ENCODE assay signal across 1 cellular context in the genomic region with DNA sequence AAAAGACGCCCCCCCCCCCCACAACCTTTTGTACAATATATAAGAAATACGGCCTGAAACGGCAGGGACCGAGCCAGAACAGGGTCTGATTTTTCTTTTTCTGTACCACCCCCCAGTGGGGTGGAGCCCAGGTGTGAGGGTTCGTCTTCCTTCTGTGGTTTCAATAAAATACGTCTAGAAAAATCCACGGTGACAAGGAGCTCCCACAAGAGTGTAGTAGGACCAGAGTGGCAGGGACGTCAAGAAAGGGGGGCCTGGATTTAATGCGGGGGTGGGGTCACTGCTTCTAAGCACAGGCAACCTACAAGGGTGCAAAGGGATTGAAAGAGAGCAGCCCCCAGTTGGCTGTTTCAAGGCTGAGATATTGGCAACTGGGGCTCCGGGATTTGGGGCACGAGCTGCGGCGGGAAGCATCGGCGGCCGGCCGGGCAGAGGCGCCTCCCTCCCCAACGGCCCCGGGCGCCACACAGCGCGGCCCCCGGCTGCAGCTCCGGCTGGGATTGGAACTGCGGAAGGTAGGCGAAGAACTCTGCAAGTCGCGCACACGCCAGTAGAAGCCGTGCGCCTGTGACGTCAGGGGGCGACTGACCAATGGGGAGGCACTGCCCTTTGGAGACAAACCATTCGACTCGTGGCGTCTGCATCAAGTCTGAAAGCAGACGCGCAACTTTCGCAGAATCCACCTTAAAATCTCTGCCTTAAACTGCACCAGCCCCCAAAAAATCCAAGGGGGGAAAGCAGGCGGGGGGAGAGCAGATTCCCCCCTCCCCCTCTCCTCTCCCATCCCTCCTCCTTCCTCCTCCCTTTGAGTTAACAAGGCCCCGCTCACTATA.
A peak's percentile ranks its signal among the peaks of the same experiment; 100 is the strongest.
TF ChIP-seq lines count a peak whose summit lies in the region.

A gene (plus strand): TSS at position 623 of the 833 bp plus-strand sequence. CDS start 425 bp downstream, outside the sequence.

TF ChIP-seq in HepG2, 621 proteins besides CTCF, POLR2A, EP300 and RAD21 (continued from another document):
- TF ChIP-seq, protein P1, sequence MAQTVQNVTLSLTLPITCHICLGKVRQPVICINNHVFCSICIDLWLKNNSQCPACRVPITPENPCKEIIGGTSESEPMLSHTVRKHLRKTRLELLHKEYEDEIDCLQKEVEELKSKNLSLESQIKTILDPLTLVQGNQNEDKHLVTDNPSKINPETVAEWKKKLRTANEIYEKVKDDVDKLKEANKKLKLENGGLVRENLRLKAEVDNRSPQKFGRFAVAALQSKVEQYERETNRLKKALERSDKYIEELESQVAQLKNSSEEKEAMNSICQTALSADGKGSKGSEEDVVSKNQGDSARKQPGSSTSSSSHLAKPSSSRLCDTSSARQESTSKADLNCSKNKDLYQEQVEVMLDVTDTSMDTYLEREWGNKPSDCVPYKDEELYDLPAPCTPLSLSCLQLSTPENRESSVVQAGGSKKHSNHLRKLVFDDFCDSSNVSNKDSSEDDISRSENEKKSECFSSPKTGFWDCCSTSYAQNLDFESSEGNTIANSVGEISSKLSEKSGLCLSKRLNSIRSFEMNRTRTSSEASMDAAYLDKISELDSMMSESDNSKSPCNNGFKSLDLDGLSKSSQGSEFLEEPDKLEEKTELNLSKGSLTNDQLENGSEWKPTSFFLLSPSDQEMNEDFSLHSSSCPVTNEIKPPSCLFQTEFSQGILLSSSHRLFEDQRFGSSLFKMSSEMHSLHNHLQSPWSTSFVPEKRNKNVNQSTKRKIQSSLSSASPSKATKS (CRISPR knock-in tag; IDR thresholded peaks at IDR 0.05), result no peak
- TF ChIP-seq ZNF180 (CRISPR knock-in tag; IDR thresholded peaks at IDR 0.05; ENCODE audit: borderline replicate concordance, low read depth) (no peak), MEIS1 (CRISPR knock-in tag; IDR thresholded peaks at IDR 0.05; ENCODE audit: borderline replicate concordance) (no peak), MIER3 (CRISPR knock-in tag; IDR thresholded peaks at IDR 0.05; ENCODE audit: borderline replicate concordance) (no peak), ZNF230 (CRISPR knock-in tag; IDR thresholded peaks at IDR 0.05) (no peak), ERF (CRISPR knock-in tag; IDR thresholded peaks at IDR 0.05) (peak; percentile 67; the same call in 1 of the 2 replicates), XBP1 (CRISPR knock-in tag; IDR thresholded peaks at IDR 0.05) (no peak), FOXK1 (CRISPR knock-in tag; IDR thresholded peaks at IDR 0.05; ENCODE audit: borderline replicate concordance, low read depth) (no peak; the same call in 1 of the 2 replicates), YY1 (IDR thresholded peaks at IDR 0.05; ENCODE audit: insufficient read depth, insufficient replicate concordance, low read depth, low read length) (peak; percentile 38), THAP11 (CRISPR knock-in tag; IDR thresholded peaks at IDR 0.05) (peak; percentile 51; the same call in 1 of the 2 replicates), ELF4 (CRISPR knock-in tag; IDR thresholded peaks at IDR 0.05; ENCODE audit: borderline replicate concordance) (no peak), ZBTB7B (CRISPR knock-in tag; IDR thresholded peaks at IDR 0.05) (no peak), ZBTB1 (CRISPR knock-in tag; IDR thresholded peaks at IDR 0.05; ENCODE audit: borderline replicate concordance) (no peak)
- TF ChIP-seq, protein P2, sequence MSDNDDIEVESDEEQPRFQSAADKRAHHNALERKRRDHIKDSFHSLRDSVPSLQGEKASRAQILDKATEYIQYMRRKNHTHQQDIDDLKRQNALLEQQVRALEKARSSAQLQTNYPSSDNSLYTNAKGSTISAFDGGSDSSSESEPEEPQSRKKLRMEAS (IDR thresholded peaks at IDR 0.05), result peak; percentile 66
- TF ChIP-seq, protein P3, sequence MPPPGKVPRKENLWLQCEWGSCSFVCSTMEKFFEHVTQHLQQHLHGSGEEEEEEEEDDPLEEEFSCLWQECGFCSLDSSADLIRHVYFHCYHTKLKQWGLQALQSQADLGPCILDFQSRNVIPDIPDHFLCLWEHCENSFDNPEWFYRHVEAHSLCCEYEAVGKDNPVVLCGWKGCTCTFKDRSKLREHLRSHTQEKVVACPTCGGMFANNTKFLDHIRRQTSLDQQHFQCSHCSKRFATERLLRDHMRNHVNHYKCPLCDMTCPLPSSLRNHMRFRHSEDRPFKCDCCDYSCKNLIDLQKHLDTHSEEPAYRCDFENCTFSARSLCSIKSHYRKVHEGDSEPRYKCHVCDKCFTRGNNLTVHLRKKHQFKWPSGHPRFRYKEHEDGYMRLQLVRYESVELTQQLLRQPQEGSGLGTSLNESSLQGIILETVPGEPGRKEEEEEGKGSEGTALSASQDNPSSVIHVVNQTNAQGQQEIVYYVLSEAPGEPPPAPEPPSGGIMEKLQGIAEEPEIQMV (CRISPR knock-in tag; IDR thresholded peaks at IDR 0.05; ENCODE audit: low read depth), result peak; percentile 63; the same call in 1 of the 2 replicates
- TF ChIP-seq, protein P4, sequence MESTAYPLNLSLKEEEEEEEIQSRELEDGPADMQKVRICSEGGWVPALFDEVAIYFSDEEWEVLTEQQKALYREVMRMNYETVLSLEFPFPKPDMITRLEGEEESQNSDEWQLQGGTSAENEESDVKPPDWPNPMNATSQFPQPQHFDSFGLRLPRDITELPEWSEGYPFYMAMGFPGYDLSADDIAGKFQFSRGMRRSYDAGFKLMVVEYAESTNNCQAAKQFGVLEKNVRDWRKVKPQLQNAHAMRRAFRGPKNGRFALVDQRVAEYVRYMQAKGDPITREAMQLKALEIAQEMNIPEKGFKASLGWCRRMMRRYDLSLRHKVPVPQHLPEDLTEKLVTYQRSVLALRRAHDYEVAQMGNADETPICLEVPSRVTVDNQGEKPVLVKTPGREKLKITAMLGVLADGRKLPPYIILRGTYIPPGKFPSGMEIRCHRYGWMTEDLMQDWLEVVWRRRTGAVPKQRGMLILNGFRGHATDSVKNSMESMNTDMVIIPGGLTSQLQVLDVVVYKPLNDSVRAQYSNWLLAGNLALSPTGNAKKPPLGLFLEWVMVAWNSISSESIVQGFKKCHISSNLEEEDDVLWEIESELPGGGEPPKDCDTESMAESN (CRISPR knock-in tag; conservative IDR thresholded peaks at IDR 0.05), result no peak; the same call in 1 of the 2 replicates
TF ChIP-seq in HepG2: peak in this region for 188.
